ENCODE assay signal across 1 cellular context in genomic region chr14:100238419-100239199, GRCh38.
A peak's percentile ranks its signal among the peaks of the same experiment; 100 is the strongest.
TF ChIP-seq lines count a peak whose summit lies in the region.

YY1 (plus strand) TSS chr14:100239144; CDS start chr14:100239245, 101 bp downstream.

TF ChIP-seq in SK-N-SH, 30 proteins besides CTCF, POLR2A, EP300 and RAD21 (continued from another document):
- TF ChIP-seq, protein P1, sequence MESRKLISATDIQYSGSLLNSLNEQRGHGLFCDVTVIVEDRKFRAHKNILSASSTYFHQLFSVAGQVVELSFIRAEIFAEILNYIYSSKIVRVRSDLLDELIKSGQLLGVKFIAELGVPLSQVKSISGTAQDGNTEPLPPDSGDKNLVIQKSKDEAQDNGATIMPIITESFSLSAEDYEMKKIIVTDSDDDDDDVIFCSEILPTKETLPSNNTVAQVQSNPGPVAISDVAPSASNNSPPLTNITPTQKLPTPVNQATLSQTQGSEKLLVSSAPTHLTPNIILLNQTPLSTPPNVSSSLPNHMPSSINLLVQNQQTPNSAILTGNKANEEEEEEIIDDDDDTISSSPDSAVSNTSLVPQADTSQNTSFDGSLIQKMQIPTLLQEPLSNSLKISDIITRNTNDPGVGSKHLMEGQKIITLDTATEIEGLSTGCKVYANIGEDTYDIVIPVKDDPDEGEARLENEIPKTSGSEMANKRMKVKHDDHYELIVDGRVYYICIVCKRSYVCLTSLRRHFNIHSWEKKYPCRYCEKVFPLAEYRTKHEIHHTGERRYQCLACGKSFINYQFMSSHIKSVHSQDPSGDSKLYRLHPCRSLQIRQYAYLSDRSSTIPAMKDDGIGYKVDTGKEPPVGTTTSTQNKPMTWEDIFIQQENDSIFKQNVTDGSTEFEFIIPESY (IDR thresholded peaks at IDR 0.05; ENCODE audit: borderline replicate concordance, low read depth): peak; percentile 97
- TF ChIP-seq SIN3A (IDR thresholded peaks at IDR 0.05; ENCODE audit: borderline replicate concordance, low read depth, low read length) (peak; percentile 58; the same call in 1 of the 2 replicates), TCF12 (IDR thresholded peaks at IDR 0.05) (no peak), RCOR1 (IDR thresholded peaks at IDR 0.05; ENCODE audit: low read length) (no peak), SMC3 (IDR thresholded peaks at IDR 0.05; ENCODE audit: low read depth, low read length) (no peak), IRF3 (IDR thresholded peaks at IDR 0.05; ENCODE audit: low read depth, low read length) (no peak)
